9 cellular contexts compared by ENCODE assay signal in genomic region chr11:12694182-12694531, GRCh38. TPM values are rescaled to one million over a fixed set of nuclear protein-coding genes. Genes with fewer than 3 reads are reported as not detected.
DNase-seq lines count a peak whose midpoint lies in the region; ATAC-seq and TF ChIP-seq lines count a peak whose summit lies in the region.
"Had no signal": no experiment of that assay in that cellular context is flagged by ENCODE, and none has a peak within 500 bp of the region (broad histone marks: within the 10 kb centered on the region; RNA-seq: fewer than 3 reads in every experiment).

No MANE protein-coding gene starts in this region.

- H3K4me1 Mint-ChIP-seq in stimulated activated naive CD8-positive, alpha-beta T cell treated with anti-CD3 and anti-CD28 coated beads, Interleukin-15, amount 100 ng/mL, for 72 hours = peaks cover 13% of the 10 kb centered on the region
- peaks cover 9% of the 10 kb centered on the region for H3K4me1 Mint-ChIP-seq in activated CD4-positive, alpha-beta T cell treated with anti-CD3 and anti-CD28 coated beads, Interleukin-2, amount 10 ng/mL, durations not matched to agents 24 days and 14 days

- ATAC-seq in stimulated activated naive CD8-positive, alpha-beta T cell treated with anti-CD3 and anti-CD28 coated beads, Interleukin-15, amount 100 ng/mL, for 72 hours = peak; percentile 20
- no peak for ATAC-seq in stimulated activated naive CD8-positive, alpha-beta T cell treated with anti-CD3 and anti-CD28 coated beads, Interleukin-15, Interleukin-2, amounts not matched to agents 100 U/mL and 50 U/mL, for 24 hours
- ATAC-seq in GM21723 (IDR thresholded peaks at IDR 0.05; ENCODE audit: unreplicated experiment) = no peak
- no peak for ATAC-seq in GM19035 (IDR thresholded peaks at IDR 0.05; ENCODE audit: unreplicated experiment)

- H3K27ac ChIP-seq in dorsolateral prefrontal cortex = peak overlapping the region in 42 of 59 donors; percentile 0 to 85 (median 55)

- H3K27ac Mint-ChIP-seq in stimulated activated naive CD8-positive, alpha-beta T cell treated with anti-CD3 and anti-CD28 coated beads, Interleukin-15, amount 100 ng/mL, for 72 hours = no peak overlapping the region
- H3K27ac Mint-ChIP-seq in activated CD4-positive, alpha-beta T cell treated with anti-CD3 and anti-CD28 coated beads, Interleukin-2, amount 10 ng/mL, durations not matched to agents 24 days and 14 days = no peak overlapping the region
- H3K27ac Mint-ChIP-seq: stimulated activated effector memory CD8-positive, alpha-beta T cell treated with anti-CD3 and anti-CD28 coated beads, Interleukin-12 subunit alpha, Interleukin-12 subunit beta, amount 100 ng/mL, for 72 hours had no signal

- TF ChIP-seq CTCF in dorsolateral prefrontal cortex (IDR thresholded peaks at IDR 0.05 in 54 of 56, conservative IDR thresholded peaks at IDR 0.05 in 2 of 56; ENCODE audit: low read depth in 1 of 56, partially characterized antibody in 56 of 56) = no peak

- no peaks in the 10 kb centered on the region for H3K27me3 ChIP-seq in dorsolateral prefrontal cortex

- H3K4me3 ChIP-seq in dorsolateral prefrontal cortex = peak overlapping the region in 30 of 59 donors; percentile 4 to 46 (median 22)

- H3K4me3 Mint-ChIP-seq in stimulated activated naive CD8-positive, alpha-beta T cell treated with anti-CD3 and anti-CD28 coated beads, Interleukin-15, amount 100 ng/mL, for 72 hours = peak overlapping the region in 1 of 2 donors; percentile 14
- no peak overlapping the region for H3K4me3 Mint-ChIP-seq in activated CD4-positive, alpha-beta T cell treated with anti-CD3 and anti-CD28 coated beads, Interleukin-2, amount 10 ng/mL, durations not matched to agents 24 days and 14 days
- H3K4me3 Mint-ChIP-seq: stimulated activated effector memory CD8-positive, alpha-beta T cell treated with anti-CD3 and anti-CD28 coated beads, Interleukin-12 subunit alpha, Interleukin-12 subunit beta, amount 100 ng/mL, for 72 hours had no signal

- peaks cover 92% of the 10 kb centered on the region for H3K27me3 Mint-ChIP-seq in stimulated activated naive CD8-positive, alpha-beta T cell treated with anti-CD3 and anti-CD28 coated beads, Interleukin-15, amount 100 ng/mL, for 72 hours
- peaks cover 70% of the 10 kb centered on the region for H3K27me3 Mint-ChIP-seq in activated CD4-positive, alpha-beta T cell treated with anti-CD3 and anti-CD28 coated beads, Interleukin-2, amount 10 ng/mL, durations not matched to agents 24 days and 14 days

- H3K9me3 Mint-ChIP-seq in stimulated activated naive CD8-positive, alpha-beta T cell treated with anti-CD3 and anti-CD28 coated beads, Interleukin-15, amount 100 ng/mL, for 72 hours = no peaks in the 10 kb centered on the region
- H3K9me3 Mint-ChIP-seq in activated CD4-positive, alpha-beta T cell treated with anti-CD3 and anti-CD28 coated beads, Interleukin-2, amount 10 ng/mL, durations not matched to agents 24 days and 14 days = no peaks in the 10 kb centered on the region
- H3K9me3 Mint-ChIP-seq: stimulated activated effector memory CD8-positive, alpha-beta T cell treated with anti-CD3 and anti-CD28 coated beads, Interleukin-12 subunit alpha, Interleukin-12 subunit beta, amount 100 ng/mL, for 72 hours had no signal

- H3K36me3 Mint-ChIP-seq in activated CD4-positive, alpha-beta T cell treated with anti-CD3 and anti-CD28 coated beads, Interleukin-2, amount 10 ng/mL, durations not matched to agents 24 days and 14 days (ENCODE audit: low read depth) = no peaks in the 10 kb centered on the region
- H3K36me3 Mint-ChIP-seq: stimulated activated effector memory CD8-positive, alpha-beta T cell treated with anti-CD3 and anti-CD28 coated beads, Interleukin-12 subunit alpha, Interleukin-12 subunit beta, amount 100 ng/mL, for 72 hours had no signal

- intact Hi-C loops in dorsolateral prefrontal cortex (cut with DNase I) = no loop called here
- intact Hi-C loops in activated CD4-positive, alpha-beta T cell treated with anti-CD3 and anti-CD28 coated beads, Interleukin-2, amount 10 ng/mL, durations not matched to agents 24 days and 14 days (cut with micrococcal nuclease) = no loop called here

- no peak for DNase-seq in stimulated activated naive CD8-positive, alpha-beta T cell treated with anti-CD3 and anti-CD28 coated beads, Interleukin-15, amount 100 ng/mL, for 72 hours
- DNase-seq in stimulated activated naive CD8-positive, alpha-beta T cell treated with anti-CD3 and anti-CD28 coated beads, Interleukin-15, Interleukin-2, amounts not matched to agents 100 U/mL and 50 U/mL, for 24 hours = no peak
- DNase-seq in dorsolateral prefrontal cortex = no peak
- peak; percentile 69 for DNase-seq in midbrain (lab: John Stamatoyannopoulos, UW)
- no peak for DNase-seq in activated CD4-positive, alpha-beta T cell treated with anti-CD3 and anti-CD28 coated beads, Interleukin-2, amount 10 ng/mL, durations not matched to agents 24 days and 14 days
- no peak for DNase-seq in SKM-1 (lab: John Stamatoyannopoulos, UW; ENCODE audit: unreplicated experiment)

RNA-seq across cellular contexts. Expression of gene TEAD1, which starts 19.9 kb away (rescaled TPM):
- total RNA-seq in dorsolateral prefrontal cortex = 100 to 1,000 TPM in 1 of 120 experiments, 10 to 100 TPM in 119; 22.9 to 101 (median 43.9) TPM
- 0.49 and 0.66 TPM in 2 replicates for total RNA-seq in activated CD4-positive, alpha-beta T cell treated with anti-CD3 and anti-CD28 coated beads, Interleukin-2, amount 10 ng/mL, durations not matched to agents 24 days and 14 days

Comparison
In these comparisons a context has a peak if more than half of its experiments do, and no peak if none do; other contexts are left out.
1. RNA of gene TEAD1, which starts 19.9 kb away (total RNA-seq): 22.9 to 101 TPM in dorsolateral prefrontal cortex; 0.49 to 0.66 TPM in activated CD4-positive, alpha-beta T cell treated with anti-CD3 and anti-CD28 coated beads, Interleukin-2, amount 10 ng/mL, durations not matched to agents 24 days and 14 days; every median in the first group is over 10 times any median in the second.